In the genomic region with DNA sequence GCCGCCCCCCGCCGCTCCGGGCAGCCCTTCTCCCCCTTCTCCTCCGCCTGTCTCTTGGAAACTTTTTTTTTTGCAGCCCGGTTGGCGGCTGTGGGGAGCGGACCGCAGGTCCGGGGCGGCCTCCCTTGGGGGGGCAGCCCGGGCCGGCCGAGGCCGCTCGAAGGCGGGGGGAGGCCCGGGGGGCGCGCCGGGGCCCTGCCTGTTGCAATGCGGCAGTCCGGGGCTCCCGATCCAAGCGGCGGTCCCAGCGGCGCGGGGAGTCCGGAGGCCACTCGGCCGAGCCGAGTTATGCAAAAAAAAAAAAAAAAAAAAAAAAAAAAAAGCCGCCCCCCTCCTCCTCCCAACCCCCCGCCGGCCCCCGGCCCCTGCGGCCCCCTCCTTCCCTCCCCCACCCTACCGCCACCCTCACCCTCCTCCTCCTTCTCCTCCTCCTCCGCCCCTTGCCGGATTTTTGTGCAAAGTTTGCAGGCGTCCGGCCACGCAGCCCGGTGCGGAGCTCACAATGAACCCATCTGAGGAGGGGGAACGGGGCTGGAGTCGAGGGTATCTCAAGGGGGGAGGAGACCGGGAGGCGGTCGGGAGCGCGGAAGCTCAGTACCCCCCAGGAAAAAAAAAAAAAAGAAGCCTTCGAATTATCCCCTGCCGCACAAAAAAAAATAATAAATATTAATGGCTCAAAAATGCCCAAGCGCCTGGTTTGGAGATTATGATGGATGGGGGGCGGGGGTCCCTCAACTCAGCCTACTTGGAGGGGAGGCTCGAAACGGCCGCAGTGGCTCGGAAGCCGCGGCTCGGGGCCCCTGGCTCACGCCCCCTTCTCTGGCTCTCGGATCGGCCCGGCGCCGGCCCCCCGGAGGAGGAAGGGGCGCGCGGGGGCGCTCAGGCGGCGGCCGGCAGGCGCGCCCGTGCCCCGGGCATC, we compare ENCODE assay signal across 9 cellular contexts. TPM values are rescaled to one million over a fixed set of nuclear protein-coding genes. Genes with fewer than 3 reads are reported as not detected.
A peak's percentile ranks its signal among the peaks of the same experiment; 100 is the strongest.
DNase-seq lines count a peak whose midpoint lies in the region; ATAC-seq, FAIRE-seq and TF ChIP-seq lines count a peak whose summit lies in the region.
"Had no signal": no experiment of that assay in that cellular context is flagged by ENCODE, and none has a peak within 500 bp of the region (broad histone marks: within the 10 kb centered on the region; RNA-seq: fewer than 3 reads in every experiment).

A gene (minus strand): TSS at position 291 of the 919 bp plus-strand sequence. CDS start 338 bp downstream, outside the sequence.

- H3K27me3 ChIP-seq in astrocyte (ENCODE audit: insufficient read depth, low read length) (no peaks in the 10 kb centered on the region), kidney epithelial cell (ENCODE audit: control insufficient read depth, insufficient read depth, low read length) (peaks cover 35% of the 10 kb centered on the region), subcutaneous abdominal adipose tissue (ENCODE audit: control insufficient read depth in 5 of 5, insufficient read depth in 4 of 5, low read length in 5 of 5) (no peaks in the 10 kb centered on the region)

- peaks cover 27% of the 10 kb centered on the region for H4K20me1 ChIP-seq in astrocyte (ENCODE audit: insufficient read depth, low read length)

- H3K27ac ChIP-seq in astrocyte (ENCODE audit: low read depth, low read length) (no peak within 1 kb of the TSS), subcutaneous abdominal adipose tissue (ENCODE audit: low read depth, low read length) (peak within 1 kb of the TSS; percentile 86)
- H3K27ac ChIP-seq: epithelial cell of prostate had no signal

- FAIRE-seq in astrocyte (lab: Jason Lieb, UNC): no peak

- H2AFZ ChIP-seq in astrocyte (ENCODE audit: low read depth, low read length): peak within 1 kb of the TSS; percentile 71

- H3K4me3 Mint-ChIP-seq in astrocyte (ENCODE audit: unreplicated experiment): peak within 1 kb of the TSS; percentile 84

- H3K9ac ChIP-seq in astrocyte (ENCODE audit: low read length) (peak within 1 kb of the TSS; percentile 67), subcutaneous abdominal adipose tissue (ENCODE audit: low read length in 5 of 5) (peak within 1 kb of the TSS in 2 of 5 donors; percentile 51 to 68)

- H3K27me3 Mint-ChIP-seq in astrocyte (ENCODE audit: low read depth, unreplicated experiment): peaks cover 10% of the 10 kb centered on the region

- intact Hi-C loops in Right ventricle myocardium inferior (cut with DNase I): loop anchor here (2.0 to 5.0 kb wide), 6 partner anchors 17 to 364 kb away; no protein-coding TSS in a partner anchor
- intact Hi-C loops in cardiac septum (cut with DNase I): loop anchor here (2.0 to 5.0 kb wide), 5 partner anchors 21 to 364 kb away; no protein-coding TSS in a partner anchor

- no peaks in the 10 kb centered on the region for H3K9me3 ChIP-seq in astrocyte (ENCODE audit: insufficient read depth, low read depth, low read length)
- H3K9me3 ChIP-seq in subcutaneous abdominal adipose tissue (ENCODE audit: control insufficient read depth in 5 of 5, low read length in 5 of 5): no peaks in the 10 kb centered on the region

- DNase-seq in Right ventricle myocardium inferior (ENCODE audit: missing footprints): no peak
- no peak for DNase-seq in cardiac septum (ENCODE audit: low spot score)
- no peak for DNase-seq in astrocyte (ENCODE audit: low read depth)
- no peak for DNase-seq in kidney epithelial cell (ENCODE audit: low read depth)
- no peak for DNase-seq in DMS79 (lab: John Stamatoyannopoulos, UW)
- no peak for DNase-seq in DMS53 (lab: John Stamatoyannopoulos, UW)

- no peaks in the 10 kb centered on the region for H3K36me3 Mint-ChIP-seq in astrocyte (ENCODE audit: low read depth, unreplicated experiment)

- H3K9me3 Mint-ChIP-seq in astrocyte (ENCODE audit: unreplicated experiment): no peaks in the 10 kb centered on the region

- H3K4me2 ChIP-seq in astrocyte (ENCODE audit: low read length): peak within 1 kb of the TSS; percentile 90

- H3K36me3 ChIP-seq in astrocyte (ENCODE audit: insufficient read depth, low read length) (no peaks in the 10 kb centered on the region), kidney epithelial cell (ENCODE audit: control insufficient read depth, insufficient read depth, low read length) (no peaks in the 10 kb centered on the region), subcutaneous abdominal adipose tissue (ENCODE audit: control insufficient read depth in 5 of 5, insufficient read depth in 5 of 5, low read length in 5 of 5) (no peaks in the 10 kb centered on the region)

- H3K4me3 ChIP-seq in astrocyte (ENCODE audit: insufficient read depth, low read depth, low read length) (peak within 1 kb of the TSS; percentile 60), kidney epithelial cell (ENCODE audit: low read depth, low read length) (peak within 1 kb of the TSS; percentile 53), subcutaneous abdominal adipose tissue (ENCODE audit: low read depth in 1 of 5, low read length in 5 of 5) (peak within 1 kb of the TSS; percentile 29 to 73 (median 66))

- no peak for TF ChIP-seq CTCF in astrocyte (IDR thresholded peaks at IDR 0.05; ENCODE audit: insufficient read depth, low read depth, low read length)
- no peak for TF ChIP-seq CTCF in kidney epithelial cell (IDR thresholded peaks at IDR 0.05; ENCODE audit: insufficient read depth, low read length, poor library complexity, severe bottlenecking)

- peaks cover 10% of the 10 kb centered on the region for H3K79me2 ChIP-seq in astrocyte (ENCODE audit: insufficient read depth, low read length)

- peaks cover 21% of the 10 kb centered on the region for H3K4me1 Mint-ChIP-seq in astrocyte (ENCODE audit: low read depth, unreplicated experiment)

- peak; percentile 10 for ATAC-seq in Right ventricle myocardium inferior
- ATAC-seq in HG03095 (IDR thresholded peaks at IDR 0.05; ENCODE audit: unreplicated experiment): no peak

- no peak within 1 kb of the TSS for H3K27ac Mint-ChIP-seq in astrocyte (ENCODE audit: unreplicated experiment)

- H3K4me1 ChIP-seq in astrocyte (ENCODE audit: insufficient read depth, low read length): peaks cover 13% of the 10 kb centered on the region
- peaks cover 2 to 62% (median 53%) of the 10 kb centered on the region in 5 donors for H3K4me1 ChIP-seq in subcutaneous abdominal adipose tissue (ENCODE audit: control insufficient read depth in 5 of 5, insufficient read depth in 5 of 5, low read length in 5 of 5)

RNA-seq across cellular contexts. Expression of the gene that starts here (rescaled TPM):
- 8.8 TPM for total RNA-seq in Right ventricle myocardium inferior
- total RNA-seq in cardiac septum: 8.6 TPM
- total RNA-seq in astrocyte: 10.6 and 12.4 TPM in 2 replicates
- 3.6 and 5.5 TPM in 2 replicates for total RNA-seq in kidney epithelial cell
